15 cellular contexts compared by ENCODE assay signal in the genomic region with DNA sequence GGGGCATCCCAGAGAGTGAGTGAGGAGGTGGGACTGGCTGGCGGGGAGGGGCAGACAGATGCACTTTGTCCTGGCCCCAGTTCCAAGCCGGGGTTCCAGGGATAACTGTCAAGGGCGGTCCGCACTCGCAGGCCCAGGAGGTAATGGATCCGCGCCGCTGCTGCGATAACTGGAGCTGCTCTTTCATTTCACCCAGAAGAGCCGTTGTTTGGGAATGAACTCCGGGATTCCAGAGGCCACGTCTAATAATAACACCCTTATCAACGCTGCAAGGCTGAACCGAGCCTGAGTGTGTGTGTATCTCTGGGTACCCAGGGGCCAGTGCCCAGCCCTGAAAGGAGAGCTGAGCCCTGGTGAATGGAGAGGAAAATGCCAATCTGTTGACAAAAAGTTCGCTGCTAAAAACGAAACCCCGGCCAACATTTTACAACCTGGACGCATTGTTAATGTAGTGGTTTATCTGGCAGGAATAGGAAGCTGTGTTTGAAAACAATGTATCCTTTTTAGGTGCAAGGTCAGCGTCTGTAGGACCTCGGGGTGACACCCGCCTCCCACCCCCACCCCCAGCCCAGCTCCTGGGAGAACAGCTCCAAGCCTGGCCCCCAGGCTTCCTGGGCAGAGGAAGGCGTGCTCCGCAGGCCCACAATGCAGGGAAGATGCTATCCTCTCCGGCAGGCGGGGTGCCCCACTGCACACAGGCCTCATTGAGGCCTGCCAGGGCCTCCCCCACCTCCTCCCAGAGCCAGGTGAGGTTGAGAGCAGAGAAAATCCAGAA.
DNase-seq lines count a peak whose midpoint lies in the region; ATAC-seq and TF ChIP-seq lines count a peak whose summit lies in the region.
"Had no signal": no experiment of that assay in that cellular context is flagged by ENCODE, and none has a peak within 500 bp of the region (broad histone marks: within the 10 kb centered on the region; RNA-seq: fewer than 3 reads in every experiment).

No MANE protein-coding gene starts in this region.

- H3K27ac ChIP-seq in mucosa of rectum (ENCODE audit: low read depth in 2 of 2, low read length in 2 of 2) (no peak overlapping the region), urinary bladder (ENCODE audit: low read depth) (no peak overlapping the region)
- H3K27ac ChIP-seq: SJSA1 had no signal

- H3K9me3 ChIP-seq in mucosa of rectum (ENCODE audit: control insufficient read depth in 2 of 2, low read length in 2 of 2), result no peaks in the 10 kb centered on the region
- H3K9me3 ChIP-seq: SJSA1 had no signal

- ATAC-seq in HG03159 (IDR thresholded peaks at IDR 0.05; ENCODE audit: unreplicated experiment), result no peak

- H3K27me3 Mint-ChIP-seq in activated CD4-positive, alpha-beta T cell treated with anti-CD3 and anti-CD28 coated beads, Interleukin-2, amount 10 ng/mL, durations not matched to agents 24 days and 14 days, result no peaks in the 10 kb centered on the region

- H3K4me3 ChIP-seq in epithelial cell of proximal tubule (ENCODE audit: low read depth, low read length) (peak overlapping the region; percentile 10), mucosa of rectum (ENCODE audit: low read length in 2 of 2) (peak overlapping the region; percentile 40 to 42), urinary bladder (ENCODE audit: low read depth, low read length) (peak overlapping the region; percentile 16)
- H3K4me3 ChIP-seq: SJSA1 had no signal

- no peaks in the 10 kb centered on the region for H3K27me3 ChIP-seq in mucosa of rectum (ENCODE audit: control insufficient read depth in 2 of 2, insufficient read depth in 2 of 2, low read length in 2 of 2)
- H3K27me3 ChIP-seq: SJSA1 had no signal

- H3K9ac ChIP-seq in mucosa of rectum (ENCODE audit: low read depth in 1 of 2, low read length in 2 of 2), result no peak overlapping the region

- peak overlapping the region; percentile 34 for H3K4me3 Mint-ChIP-seq in activated CD4-positive, alpha-beta T cell treated with anti-CD3 and anti-CD28 coated beads, Interleukin-2, amount 10 ng/mL, durations not matched to agents 24 days and 14 days
- H3K4me3 Mint-ChIP-seq: activated CD4-positive, alpha-beta T cell treated with anti-CD3 and anti-CD28 coated beads, Interleukin-2, amount 10 ng/mL, durations not matched to agents 7 days and 5 days; endodermal cell had no signal

- H3K36me3 ChIP-seq in mucosa of rectum (ENCODE audit: control insufficient read depth in 2 of 2, insufficient read depth in 2 of 2, low read length in 2 of 2) (no peaks in the 10 kb centered on the region), urinary bladder (ENCODE audit: insufficient read depth) (no peaks in the 10 kb centered on the region)
- H3K36me3 ChIP-seq: SJSA1 had no signal

- H3K9me3 Mint-ChIP-seq in activated CD4-positive, alpha-beta T cell treated with anti-CD3 and anti-CD28 coated beads, Interleukin-2, amount 10 ng/mL, durations not matched to agents 24 days and 14 days, result no peaks in the 10 kb centered on the region

- 17% methylated on average over 25 of the region's 25 CpGs for WGBS in urinary bladder

- no peak for DNase-seq in activated CD4-positive, alpha-beta T cell treated with anti-CD3 and anti-CD28 coated beads, Interleukin-2, amount 10 ng/mL, durations not matched to agents 24 days and 14 days
- no peak for DNase-seq in activated CD4-positive, alpha-beta T cell treated with anti-CD3 and anti-CD28 coated beads, Interleukin-2, amount 50 U/mL, for 1 hour
- no peak for DNase-seq in epithelial cell of proximal tubule (ENCODE audit: low read depth)
- no peak for DNase-seq in SHP77 (lab: John Stamatoyannopoulos, UW)
- DNase-seq in kidney tubule cell (ENCODE audit: low spot score), result no peak
- DNase-seq: activated CD4-positive, alpha-beta T cell treated with anti-CD3 and anti-CD28 coated beads, Interleukin-2, amount 10 ng/mL, durations not matched to agents 7 days and 5 days; activated naive CD4-positive, alpha-beta T cell; endodermal cell; GDM1; NCI-H510A; nucleus accumbens had no signal

- peaks cover 2% of the 10 kb centered on the region for H3K4me1 Mint-ChIP-seq in activated CD4-positive, alpha-beta T cell treated with anti-CD3 and anti-CD28 coated beads, Interleukin-2, amount 10 ng/mL, durations not matched to agents 24 days and 14 days

- H3K27ac Mint-ChIP-seq in activated CD4-positive, alpha-beta T cell treated with anti-CD3 and anti-CD28 coated beads, Interleukin-2, amount 10 ng/mL, durations not matched to agents 24 days and 14 days, result no peak overlapping the region
- H3K27ac Mint-ChIP-seq: activated CD4-positive, alpha-beta T cell treated with anti-CD3 and anti-CD28 coated beads, Interleukin-2, amount 10 ng/mL, durations not matched to agents 7 days and 5 days; endodermal cell had no signal

- H3K4me1 ChIP-seq in mucosa of rectum (ENCODE audit: control insufficient read depth in 2 of 2, insufficient read depth in 2 of 2, low read length in 2 of 2) (peaks cover 0 to 2% of the 10 kb centered on the region in 2 donors), urinary bladder (ENCODE audit: insufficient read depth) (no peaks in the 10 kb centered on the region)

- no peaks in the 10 kb centered on the region for H3K36me3 Mint-ChIP-seq in activated CD4-positive, alpha-beta T cell treated with anti-CD3 and anti-CD28 coated beads, Interleukin-2, amount 10 ng/mL, durations not matched to agents 24 days and 14 days (ENCODE audit: low read depth)

- no peak for TF ChIP-seq CTCF in epithelial cell of proximal tubule (conservative IDR thresholded peaks at IDR 0.05; ENCODE audit: low read depth, low read length)

- intact Hi-C loops in activated CD4-positive, alpha-beta T cell treated with anti-CD3 and anti-CD28 coated beads, Interleukin-2, amount 10 ng/mL, durations not matched to agents 24 days and 14 days (cut with micrococcal nuclease), result no loop called here
